Comparison of ENCODE assay signal across 20 cellular contexts in genomic region chr22:48594757-48595510, GRCh38.
A peak's percentile ranks its signal among the peaks of the same experiment; 100 is the strongest.
DNase-seq lines count a peak whose midpoint lies in the region; ATAC-seq and TF ChIP-seq lines count a peak whose summit lies in the region.
"Had no signal": no experiment of that assay in that cellular context is flagged by ENCODE, and none has a peak within 500 bp of the region (broad histone marks: within the 10 kb centered on the region; RNA-seq: fewer than 3 reads in every experiment).

No MANE protein-coding gene starts in this region.

- H2BK12ac ChIP-seq in neuronal stem cell (ENCODE audit: low read length): no peak overlapping the region

- H3K4me3 ChIP-seq in left ventricle myocardium inferior (no peak overlapping the region), SJCRH30 (no peak overlapping the region), neuronal stem cell (ENCODE audit: low read length in 2 of 2) (no peak overlapping the region)
- no peak overlapping the region for H3K4me3 ChIP-seq in BLaER1 treated with 17β-estradiol and CSF1 and Interleukin-3, amounts not matched to agents 10 nM and 100 nM
- H3K4me3 ChIP-seq: A549 had no signal

- H3K27me3 ChIP-seq in left ventricle myocardium inferior (ENCODE audit: low read depth) (peaks cover 78% of the 10 kb centered on the region), SJCRH30 (peaks cover 17% of the 10 kb centered on the region; the same call in 1 of the 2 replicates), neuronal stem cell (ENCODE audit: control insufficient read depth in 3 of 3, insufficient read depth in 3 of 3, low read depth in 1 of 3, low read length in 3 of 3) (no peaks in the 10 kb centered on the region)
- peaks cover 0 to 18% (median 9%) of the 10 kb centered on the region in 11 experiments; a peak in 12 of 22 replicates for H3K27me3 ChIP-seq in BLaER1 treated with 17β-estradiol and CSF1 and Interleukin-3, amounts not matched to agents 10 nM and 100 nM

- no peaks in the 10 kb centered on the region for H3K36me3 ChIP-seq in left ventricle myocardium inferior
- H3K36me3 ChIP-seq in BLaER1 treated with 17β-estradiol and CSF1 and Interleukin-3, amounts not matched to agents 10 nM and 100 nM: peaks cover 0 to 10% (median 0%) of the 10 kb centered on the region in 11 experiments; a peak in 4 of 22 replicates
- no peaks in the 10 kb centered on the region for H3K36me3 ChIP-seq in SJCRH30
- H3K36me3 ChIP-seq in neuronal stem cell (replicated peaks in 1 of 2; ENCODE audit: control insufficient read depth in 2 of 2, insufficient read depth in 2 of 2, low read length in 2 of 2): peaks cover 0 to 11% of the 10 kb centered on the region in 2 donors

- H2BK5ac ChIP-seq in neuronal stem cell (ENCODE audit: low read length): no peak overlapping the region

- H3K4me1 ChIP-seq in left ventricle myocardium inferior (no peaks in the 10 kb centered on the region), SJCRH30 (peaks cover 3% of the 10 kb centered on the region; the same call in 1 of the 2 replicates), neuronal stem cell (ENCODE audit: control insufficient read depth in 2 of 2, insufficient read depth in 1 of 2, low read depth in 1 of 2, low read length in 2 of 2) (peaks cover 0 to 3% of the 10 kb centered on the region in 2 donors)
- H3K4me1 ChIP-seq in BLaER1 treated with 17β-estradiol and CSF1 and Interleukin-3, amounts not matched to agents 10 nM and 100 nM: peaks cover 0 to 67% (median 49%) of the 10 kb centered on the region in 10 experiments; a peak in 15 of 20 replicates
- H3K4me1 ChIP-seq: A549 had no signal

- no peak overlapping the region for H3K23ac ChIP-seq in neuronal stem cell (ENCODE audit: low read depth, low read length, poor library complexity)

- no peak overlapping the region for H2AK5ac ChIP-seq in neuronal stem cell (ENCODE audit: low read depth, low read length)

- H3K18ac ChIP-seq in neuronal stem cell (ENCODE audit: low read length): peak overlapping the region; percentile 48

- peak; percentile 20 for DNase-seq in Right ventricle myocardium inferior (ENCODE audit: missing footprints)
- DNase-seq in left ventricle myocardium inferior: no peak
- peak; percentile 36 to 45 for DNase-seq in SJCRH30
- no peak for DNase-seq in neuronal stem cell (ENCODE audit: low spot score)
- no peak for DNase-seq in stimulated activated CD4-positive, alpha-beta T cell treated with anti-CD3 and anti-CD28 coated beads, Interleukin-4, amount 100 ng/mL, for 24 hours
- DNase-seq: CD8-positive, alpha-beta memory T cell; DMS153; DND-41; Kasumi-1; NCI-H1092 treated with DMSO at 0.1 percent for 48 hours; NCI-H1436 treated with DMSO at 0.1 percent for 48 hours; NCI-H2029 treated with DMSO at 0.1 percent for 48 hours; NCI-H226; NCI-H510A; NCI-H774; T-helper 1 cell had no signal

- H3K27ac ChIP-seq in left ventricle myocardium inferior (replicated peaks): no peak overlapping the region
- no peak overlapping the region for H3K27ac ChIP-seq in BLaER1 treated with 17β-estradiol and CSF1 and Interleukin-3, amounts not matched to agents 10 nM and 100 nM
- no peak overlapping the region for H3K27ac ChIP-seq in SJCRH30
- no peak overlapping the region for H3K27ac ChIP-seq in neuronal stem cell (replicated peaks; ENCODE audit: low read length)
- H3K27ac ChIP-seq: A549 had no signal

- H4K8ac ChIP-seq in neuronal stem cell (ENCODE audit: low read depth, low read length): no peak overlapping the region

- H3K14ac ChIP-seq in neuronal stem cell (ENCODE audit: low read length): peak overlapping the region; percentile 21

- H4K20me1 ChIP-seq in BLaER1 treated with 17β-estradiol and CSF1 and Interleukin-3, amounts not matched to agents 10 nM and 100 nM: peaks cover 0 to 87% (median 20%) of the 10 kb centered on the region in 11 experiments; a peak in 14 of 22 replicates

- H2AFZ ChIP-seq in neuronal stem cell (ENCODE audit: low read length): no peak overlapping the region

- intact Hi-C loops in Right ventricle myocardium inferior (cut with DNase I) (no loop called here), left ventricle myocardium inferior (cut with micrococcal nuclease) (no loop called here)

- no peak overlapping the region for H2BK15ac ChIP-seq in neuronal stem cell (ENCODE audit: low read length)

- H3K79me1 ChIP-seq in neuronal stem cell (ENCODE audit: low read depth, low read length): peaks cover 14% of the 10 kb centered on the region

- no peak overlapping the region for H4K91ac ChIP-seq in neuronal stem cell (ENCODE audit: low read depth, low read length, poor library complexity)

- H3K4me2 ChIP-seq in BLaER1 treated with 17β-estradiol and CSF1 and Interleukin-3, amounts not matched to agents 10 nM and 100 nM: peak overlapping the region in 8 of 11 experiments; percentile 25 to 71 (median 62); a peak in 15 of 22 replicates
- H3K4me2 ChIP-seq in neuronal stem cell (ENCODE audit: insufficient read depth, low read length, poor library complexity, severe bottlenecking): no peak overlapping the region
- H3K4me2 ChIP-seq: A549 had no signal

- no peak for TF ChIP-seq CTCF in left ventricle myocardium inferior (IDR thresholded peaks at IDR 0.05; ENCODE audit: borderline replicate concordance)

- WGBS in neuronal stem cell (ENCODE audit: extremely low coverage in 2 of 2, insufficient read length in 2 of 2, insufficient replicate concordance in 1 of 2), 2 donors: no CpG with 5 or more reads among the region's 19 CpGs

- H3K9me3 ChIP-seq in left ventricle myocardium inferior (replicated peaks) (peaks cover 12% of the 10 kb centered on the region), SJCRH30 (replicated peaks) (no peaks in the 10 kb centered on the region), neuronal stem cell (replicated peaks in 1 of 2; ENCODE audit: control insufficient read depth in 2 of 2, insufficient read depth in 1 of 2, low read depth in 1 of 2, low read length in 2 of 2) (peaks cover 0 to 2% of the 10 kb centered on the region in 2 donors)
- peaks cover 16 to 29% (median 22%) of the 10 kb centered on the region in 11 experiments for H3K9me3 ChIP-seq in BLaER1 treated with 17β-estradiol and CSF1 and Interleukin-3, amounts not matched to agents 10 nM and 100 nM (replicated peaks in 1 of 11)
- H3K9me3 ChIP-seq: A549 had no signal

- H3K9ac ChIP-seq in BLaER1 treated with 17β-estradiol and CSF1 and Interleukin-3, amounts not matched to agents 10 nM and 100 nM: no peak overlapping the region
- peak overlapping the region; percentile 30 for H3K9ac ChIP-seq in neuronal stem cell (ENCODE audit: low read depth, low read length, poor library complexity)

- no peak for ATAC-seq in Right ventricle myocardium inferior
- no peak for ATAC-seq in HG03521 (IDR thresholded peaks at IDR 0.05; ENCODE audit: unreplicated experiment)
- ATAC-seq: A549, HepG2 had no signal

- H3K4ac ChIP-seq in neuronal stem cell (ENCODE audit: low read length): no peak overlapping the region

- no peak overlapping the region for H2BK120ac ChIP-seq in neuronal stem cell (ENCODE audit: low read depth, low read length)

Comparison
In these comparisons a context has a peak if more than half of its experiments do, and no peak if none do; other contexts are left out.
1. DNase-seq: peak in Right ventricle myocardium inferior (single experiment) and SJCRH30 (2 of 2); none in left ventricle myocardium inferior (single experiment), neuronal stem cell (single experiment) and stimulated activated CD4-positive, alpha-beta T cell treated with anti-CD3 and anti-CD28 coated beads, Interleukin-4, amount 100 ng/mL, for 24 hours (single experiment).